1 cellular context compared by ENCODE assay signal in the genomic region with DNA sequence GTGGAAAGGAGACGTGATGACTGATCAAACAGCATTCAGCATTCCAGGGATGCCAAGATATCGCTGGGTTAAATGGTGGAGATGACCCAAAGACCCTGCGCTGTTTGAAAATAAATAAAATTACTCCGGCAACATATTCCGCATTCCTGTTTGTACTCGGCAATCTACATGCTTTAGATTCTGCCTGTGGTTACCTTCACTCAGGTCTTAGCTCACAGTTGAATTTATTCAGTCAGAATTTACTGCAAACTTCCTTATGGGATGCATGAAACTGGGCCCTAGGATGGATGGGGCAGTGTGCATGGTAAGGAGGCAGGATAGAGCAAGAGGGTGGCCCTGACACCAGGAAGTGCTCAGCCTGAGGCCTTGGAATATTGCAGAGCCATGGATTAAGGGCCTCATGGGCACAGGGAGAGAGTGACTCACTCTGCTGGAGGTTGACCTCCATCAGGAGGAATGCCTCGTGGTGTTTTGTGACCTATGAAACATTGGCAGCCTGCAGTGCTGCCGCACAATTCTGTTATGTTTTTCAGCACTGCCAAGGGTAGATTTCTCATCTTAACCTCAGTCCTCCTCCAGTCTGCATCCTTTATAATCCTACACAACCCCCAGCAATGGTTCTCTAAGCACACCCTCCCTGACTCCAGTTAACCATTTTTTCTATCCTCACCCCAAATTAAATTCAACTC.
TF ChIP-seq lines count a peak whose summit lies in the region.

No MANE protein-coding gene starts in this region.

TF ChIP-seq in GM23338, 12 proteins besides CTCF, POLR2A, EP300 and RAD21 (continued from another document):
- no peak for TF ChIP-seq ZNF462 (CRISPR knock-in tag; IDR thresholded peaks at IDR 0.05)
- TF ChIP-seq ZNF331 (CRISPR knock-in tag; IDR thresholded peaks at IDR 0.05; ENCODE audit: low read depth): no peak
- TF ChIP-seq JUNB (IDR thresholded peaks at IDR 0.05; ENCODE audit: unreplicated experiment): no peak
